9 cellular contexts compared by ENCODE assay signal in genomic region chr6:128569737-128570438, GRCh38. TPM values are rescaled to one million over a fixed set of nuclear protein-coding genes. Genes with fewer than 3 reads are reported as not detected.
DNase-seq lines count a peak whose midpoint lies in the region; ATAC-seq and TF ChIP-seq lines count a peak whose summit lies in the region.
"Had no signal": no experiment of that assay in that cellular context is flagged by ENCODE, and none has a peak within 500 bp of the region (broad histone marks: within the 10 kb centered on the region; RNA-seq: fewer than 3 reads in every experiment).

No MANE protein-coding gene starts in this region.

- peak overlapping the region; percentile 54 for H3K4me2 ChIP-seq in IMR-90 (ENCODE audit: low read depth, low read length)

- H2AK5ac ChIP-seq in IMR-90 (ENCODE audit: low read depth, low read length): peak overlapping the region; percentile 47; the same call in 1 of the 2 replicates

- no TSS peak for BruUV-seq in IMR-90 (replicated peaks; lab: Mats Ljungman, UMichigan)
- BruUV-seq in MCF 10A (replicated peaks; lab: Mats Ljungman, UMichigan): no TSS peak

- H3K27me3 Mint-ChIP-seq in MCF 10A (ENCODE audit: insufficient read depth, unreplicated experiment) (no peaks in the 10 kb centered on the region), T-cell (peaks cover under 1 to 1% of the 10 kb centered on the region in 2 donors)

- H2AK9ac ChIP-seq in IMR-90 (replicated peaks; ENCODE audit: low read depth, low read length, poor library complexity): no peak overlapping the region

- H3K56ac ChIP-seq in IMR-90 (ENCODE audit: extremely low read depth, insufficient read depth, low read length): no peak overlapping the region; the same call in 1 of the 2 replicates

- H3K36me3 ChIP-seq in IMR-90 (ENCODE audit: control insufficient read depth, insufficient read depth, low read length) (no peaks in the 10 kb centered on the region), left lung (no peaks in the 10 kb centered on the region)

- no peak overlapping the region for H3K4me3 ChIP-seq in IMR-90 (ENCODE audit: insufficient read depth, low read depth, low read length)
- no peak overlapping the region for H3K4me3 ChIP-seq in left lung

- CTCF ChIA-PET in IMR-90 (lab: Yijun Ruan, JAX) (no interaction called here), MCF 10A (lab: Yijun Ruan, JAX) (interaction anchor here (0.6 to 0.7 kb wide), 5 partner anchors 60 to 1337 kb away, joined by 3 read pairs; no protein-coding TSS in a partner anchor), T-cell (lab: Charles Lee) (no interaction called here)

- TF ChIP-seq POLR2A in IMR-90 (IDR thresholded peaks at IDR 0.05; ENCODE audit: low read depth, low read length): no peak

- H3K14ac ChIP-seq in IMR-90 (replicated peaks; ENCODE audit: low read depth, low read length): peak overlapping the region; percentile 49

- H3K4me1 Mint-ChIP-seq in MCF 10A (ENCODE audit: insufficient read depth, unreplicated experiment) (peaks cover 34% of the 10 kb centered on the region), T-cell (no peaks in the 10 kb centered on the region)

- H4K20me1 ChIP-seq in IMR-90 (ENCODE audit: insufficient read depth, low read length): no peaks in the 10 kb centered on the region

- no peak overlapping the region for H3K27ac ChIP-seq in IMR-90 (ENCODE audit: insufficient read depth, low read length)
- H3K27ac ChIP-seq in left lung: no peak overlapping the region

- H3K4me1 ChIP-seq in IMR-90 (ENCODE audit: control insufficient read depth, insufficient read depth, low read length): peaks cover 3% of the 10 kb centered on the region
- no peaks in the 10 kb centered on the region for H3K4me1 ChIP-seq in left lung

- dilution Hi-C loops in IMR-90 (cut with HindIII; ENCODE audit: low sequenced_read_pairs, unreplicated experiment): no loop called here

- H3K36me3 Mint-ChIP-seq in MCF 10A (ENCODE audit: insufficient read depth, unreplicated experiment) (peaks cover 7% of the 10 kb centered on the region), T-cell (no peaks in the 10 kb centered on the region)

- no peak overlapping the region for H4K5ac ChIP-seq in IMR-90 (ENCODE audit: low read depth, low read length)

- H4K8ac ChIP-seq in IMR-90 (ENCODE audit: low read depth in 2 of 2, low read length in 2 of 2): peak overlapping the region in 1 of 2 experiments; percentile 47; a peak in 1 of 4 replicates

- H3K4me3 Mint-ChIP-seq in MCF 10A (ENCODE audit: unreplicated experiment) (peak overlapping the region; percentile 43), T-cell (no peak overlapping the region)

- 0 out of 2 replicates have a peak overlapping the region, but pooled peaks have one; percentile 26 for H3K23ac ChIP-seq in IMR-90 (ENCODE audit: low read depth, low read length)

- no peak for TF ChIP-seq RAD21 in IMR-90 (IDR thresholded peaks at IDR 0.05; ENCODE audit: low read length)

- no peak overlapping the region for H2BK5ac ChIP-seq in IMR-90 (ENCODE audit: low read depth, low read length, poor library complexity, severe bottlenecking)

- no peak overlapping the region for H3K9ac ChIP-seq in IMR-90 (ENCODE audit: low read depth, low read length)

- H3K9me3 Mint-ChIP-seq in MCF 10A (ENCODE audit: unreplicated experiment) (no peaks in the 10 kb centered on the region), T-cell (peaks cover 0 to 2% (median 0%) of the 10 kb centered on the region in 3 donors)

- ATAC-seq in IMR-90 (ENCODE audit: low read depth) (peak; percentile 98), left lung (peak; percentile 46), T-cell (replicated peaks in 1 of 4) (no peak), HG03095 (IDR thresholded peaks at IDR 0.05; ENCODE audit: unreplicated experiment) (no peak), HG02852 (IDR thresholded peaks at IDR 0.05; ENCODE audit: unreplicated experiment) (no peak)

- intact Hi-C loops in IMR-90 (cut with micrococcal nuclease): no loop called here
- intact Hi-C loops in MCF 10A (cut with micrococcal nuclease): loop anchor here (2.0 kb wide), 1 partner anchor 49 kb away; the partner anchor contains the start of gene PTPRK
- intact Hi-C loops in left lung (cut with DNase I): no loop called here

- H3K27me3 ChIP-seq in IMR-90 (ENCODE audit: control insufficient read depth, insufficient read depth, low read length): no peaks in the 10 kb centered on the region
- H3K27me3 ChIP-seq in left lung: no peaks in the 10 kb centered on the region

- peak overlapping the region; percentile 52 for H2AFZ ChIP-seq in IMR-90 (replicated peaks; ENCODE audit: low read length, poor library complexity)

- H4K91ac ChIP-seq in IMR-90 (ENCODE audit: insufficient read depth, low read depth, low read length): peak overlapping the region; percentile 7; the same call in 1 of the 2 replicates

- no peaks in the 10 kb centered on the region for H3K79me1 ChIP-seq in IMR-90 (ENCODE audit: low read depth in 1 of 2, low read length in 2 of 2)

- 0 out of 2 replicates have a peak, but pooled peaks cover 2% of the 10 kb centered on the region for H3K9me1 ChIP-seq in IMR-90 (ENCODE audit: insufficient read depth, low read length)

- POLR2A ChIA-PET in IMR-90 (lab: Charles Lee; ENCODE audit: unreplicated experiment): interaction anchor here (0.6 kb wide), 1 partner anchor 30 kb away, joined by 3 read pairs; no protein-coding TSS in a partner anchor
- POLR2A ChIA-PET in MCF 10A (lab: Yijun Ruan, JAX): interaction anchor here (0.7 to 2.9 kb wide), 8 partner anchors 11 to 99 kb away, joined by 3 to 16 read pairs (median 4); partner anchors contain the start of gene PTPRK
- POLR2A ChIA-PET in T-cell (lab: Charles Lee): no interaction called here

- H3K27ac Mint-ChIP-seq in MCF 10A (ENCODE audit: low read depth, unreplicated experiment) (peak overlapping the region; percentile 66), T-cell (no peak overlapping the region)

- TF ChIP-seq CTCF in IMR-90 (conservative IDR thresholded peaks at IDR 0.05; ENCODE audit: low read depth, low read length): no peak
- no peak for TF ChIP-seq CTCF in MCF 10A (IDR thresholded peaks at IDR 0.05; ENCODE audit: unreplicated experiment)
- TF ChIP-seq CTCF in left lung (IDR thresholded peaks at IDR 0.05): no peak

- peak; percentile 73 for DNase-seq in AG08396 (ENCODE audit: low spot score)
- peak; percentile 75 for DNase-seq in IMR-90
- peak; percentile 93 for DNase-seq in MCF 10A (ENCODE audit: unreplicated experiment)
- no peak for DNase-seq in left lung
- no peak for DNase-seq in activated effector memory CD4-positive, alpha-beta T cell treated with anti-CD3 and anti-CD28 coated beads, Interleukin-2, amount 50 U/mL, for 16 hours
- DNase-seq in T-cell: no peak
- DNase-seq: stimulated activated CD4-positive, alpha-beta T cell treated with anti-CD3 and anti-CD28 coated beads, Interleukin-15, amount 100 ng/mL, for 24 hours had no signal

- WGBS in IMR-90 (ENCODE audit: extremely low coverage in 2 of 2, insufficient read length in 1 of 2), 2 experiments: no CpG with 5 or more reads among the region's 3 CpGs

- H3K9me3 ChIP-seq in IMR-90 (ENCODE audit: control insufficient read depth, insufficient read depth, low read length) (no peaks in the 10 kb centered on the region), left lung (no peaks in the 10 kb centered on the region)

- peak overlapping the region; percentile 45 for H2BK120ac ChIP-seq in IMR-90 (ENCODE audit: low read depth, low read length)

- peak overlapping the region; percentile 61; the same call in 1 of the 2 replicates for H3K18ac ChIP-seq in IMR-90 (ENCODE audit: low read depth, low read length)

- peak overlapping the region; percentile 47 for H2BK20ac ChIP-seq in IMR-90 (ENCODE audit: low read depth, low read length)

- peak overlapping the region; percentile 81; the same call in 1 of the 3 replicates for H2BK15ac ChIP-seq in IMR-90 (ENCODE audit: low read depth, low read length)

- in situ Hi-C loops in IMR-90 (cut with MboI; ENCODE audit: low sequenced_read_pairs): no loop called here

- H3K4ac ChIP-seq in IMR-90 (ENCODE audit: low read depth, low read length): peak overlapping the region; percentile 35

TF ChIP-seq in IMR-90, 13 proteins besides CTCF, POLR2A, EP300 and RAD21 (continues in another document):
- no peak for TF ChIP-seq USF2 (IDR thresholded peaks at IDR 0.05; ENCODE audit: low read depth, low read length)
- peak; percentile 75 for TF ChIP-seq FOS (IDR thresholded peaks at IDR 0.05; ENCODE audit: low read depth, low read length)
- TF ChIP-seq CEBPB (IDR thresholded peaks at IDR 0.05; ENCODE audit: low read depth, low read length): peak; percentile 38; the same call in 1 of the 2 replicates
- no peak for TF ChIP-seq CHD1 (IDR thresholded peaks at IDR 0.05; ENCODE audit: low read depth, low read length)
- no peak for TF ChIP-seq RCOR1 (IDR thresholded peaks at IDR 0.05; ENCODE audit: insufficient replicate concordance, low read length)
- TF ChIP-seq MAFK (IDR thresholded peaks at IDR 0.05; ENCODE audit: low read depth, low read length): no peak
- TF ChIP-seq MXI1 (IDR thresholded peaks at IDR 0.05; ENCODE audit: borderline replicate concordance, low read depth, low read length): no peak
- no peak for TF ChIP-seq BHLHE40 (IDR thresholded peaks at IDR 0.05; ENCODE audit: low read depth, low read length)
- peak; percentile 48; the same call in 1 of the 2 replicates for TF ChIP-seq MAZ (IDR thresholded peaks at IDR 0.05; ENCODE audit: borderline replicate concordance, low read depth, low read length)
- TF ChIP-seq SMC3 (IDR thresholded peaks at IDR 0.05; ENCODE audit: low read depth, low read length): no peak
- no peak for TF ChIP-seq NFE2L2 (IDR thresholded peaks at IDR 0.05; ENCODE audit: low read depth, low read length)

RNA-seq across cellular contexts. Expression of gene PTPRK, which starts 49.5 kb away (rescaled TPM):
- total RNA-seq in IMR-90 (2012; rRNA removed) (66.1 and 80.8 TPM in 2 replicates), MCF 10A (2022) (50.2 and 55.5 TPM in 2 replicates), left lung (10 to 100 TPM; 57.0 to 57.1 TPM), T-cell (10 to 100 TPM in 1 of 5 donors, 1 to 10 TPM in 4; 2.1 to 11.1 (median 7.3) TPM)
- 14.1 and 18.0 TPM in 2 replicates for polyA plus RNA-seq in IMR-90 (2012; rRNA removed)
- 7.3 and 16.2 TPM in 2 replicates for polyA plus RNA-seq in IMR-90 (2012; cell fraction: cytosol; rRNA removed)
- 3.5 and 12.9 TPM in 2 replicates for polyA plus RNA-seq in IMR-90 (2012; cell fraction: nucleus; rRNA removed; ENCODE audit: low replicate concordance)

Comparison
In these comparisons a context has a peak if more than half of its experiments do, and no peak if none do; other contexts are left out.
1. DNase-seq: peak in AG08396 (single experiment), IMR-90 (single experiment) and MCF 10A (single experiment); none in left lung (0 of 2), activated effector memory CD4-positive, alpha-beta T cell treated with anti-CD3 and anti-CD28 coated beads, Interleukin-2, amount 50 U/mL, for 16 hours (single experiment) and T-cell (0 of 34).
2. ATAC-seq: peak in IMR-90 (single experiment) and left lung (single experiment); none in T-cell (0 of 4), HG03095 (single experiment) and HG02852 (single experiment).
3. POLR2A ChIA-PET loops: an anchor here in IMR-90 (0.6 kb wide) and MCF 10A (0.7 to 2.9 kb wide); none called in T-cell.